Comparison of ENCODE assay signal across 17 cellular contexts in the genomic region with DNA sequence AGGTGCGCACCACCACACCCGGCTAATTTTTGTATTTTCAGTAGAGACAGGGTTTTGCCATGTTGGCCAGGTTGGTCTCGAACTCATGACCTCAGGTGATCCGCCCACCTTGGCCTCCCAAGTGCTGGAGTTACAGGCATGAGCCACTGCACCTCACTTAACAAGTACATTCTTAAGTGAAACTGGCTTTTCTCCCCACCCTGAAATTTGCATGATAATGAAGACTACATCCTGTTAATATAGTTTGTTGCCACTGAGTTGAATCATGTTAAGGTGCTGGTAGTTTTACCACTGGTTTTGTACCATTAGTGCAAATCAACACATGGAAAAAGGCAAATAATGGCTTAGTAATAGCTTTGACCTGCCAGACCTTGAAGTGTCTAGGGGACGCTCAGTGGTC.
"Had no signal": no experiment of that assay in that cellular context is flagged by ENCODE, and none has a peak within 500 bp of the region (broad histone marks: within the 10 kb centered on the region; RNA-seq: fewer than 3 reads in every experiment).

No MANE protein-coding gene starts in this region.

- DNase-seq: activated CD4-positive, alpha-beta memory T cell treated with anti-CD3 and anti-CD28 coated beads, Interleukin-2, amount 10 ng/mL, durations not matched to agents 7 days and 5 days; activated CD4-positive, alpha-beta T cell treated with anti-CD3 and anti-CD28 coated beads for 48 hours; activated gamma-delta T cell treated with Interleukin-2 at 50 U/mL for 16 hours; aorta; brain microvascular endothelial cell; central memory CD4-positive, alpha-beta T cell; dermis blood vessel endothelial cell; effector CD8-positive, alpha-beta T cell; gastrocnemius medialis; hippocampal formation; ovary; psoas muscle; spleen; stimulated activated CD4-positive, alpha-beta T cell treated with anti-CD3 and anti-CD28 coated beads, Interleukin-4, amount 100 ng/mL, for 1 hour; stimulated activated naive CD4-positive, alpha-beta T cell; testis; WERI-Rb-1 had no signal

- ATAC-seq: gastrocnemius medialis, psoas muscle had no signal
